Comparison of ENCODE assay signal across 23 cellular contexts in the genomic region with DNA sequence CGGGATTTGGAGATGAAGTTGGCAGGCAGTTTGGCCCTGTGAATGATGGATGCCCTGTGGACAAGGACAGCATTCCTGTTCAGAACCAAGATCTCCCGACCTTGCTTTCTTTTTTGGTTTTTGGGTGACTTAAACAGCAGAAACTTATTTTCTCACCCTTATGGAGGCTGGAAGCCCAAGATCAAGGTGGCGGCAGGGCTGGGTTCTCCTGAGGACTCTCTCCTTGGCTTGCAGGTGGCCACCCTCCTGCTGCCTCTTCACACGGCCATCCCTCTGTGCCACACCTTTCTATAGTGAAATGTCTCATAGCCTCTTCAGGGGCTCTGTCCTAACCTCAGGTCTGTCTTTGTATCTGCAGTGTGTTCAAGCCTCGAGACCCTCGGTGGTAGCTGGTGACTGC. TPM values are rescaled to one million over a fixed set of nuclear protein-coding genes. Genes with fewer than 3 reads are reported as not detected.
DNase-seq lines count a peak whose midpoint lies in the region; ATAC-seq and TF ChIP-seq lines count a peak whose summit lies in the region.
"Had no signal": no experiment of that assay in that cellular context is flagged by ENCODE, and none has a peak within 500 bp of the region (broad histone marks: within the 10 kb centered on the region; RNA-seq: fewer than 3 reads in every experiment).

No MANE protein-coding gene starts in this region.

- no peak overlapping the region for H3K27ac ChIP-seq in HEK293 (ENCODE audit: extremely low read depth, low read depth, low read length)
- H3K27ac ChIP-seq: 22Rv1; A549; BLaER1 treated with 17β-estradiol and CSF1 and Interleukin-3, amounts not matched to agents 10 nM and 100 nM; C4-2B had no signal

- peaks cover 3 to 90% of the 10 kb centered on the region in 2 experiments; a peak in 2 of 3 replicates for H3K36me3 ChIP-seq in HEK293 (ENCODE audit: control insufficient read depth in 2 of 2, insufficient read depth in 1 of 2, low read length in 2 of 2)

- no peak for DNase-seq in central memory CD8-positive, alpha-beta T cell (ENCODE audit: low spot score in 2 of 2)
- DNase-seq in islet precursor cell: peak; percentile 10
- DNase-seq in posterior vena cava (ENCODE audit: low spot score): peak; percentile 19
- DNase-seq in stimulated activated CD4-positive, alpha-beta T cell treated with anti-CD3 and anti-CD28 coated beads, Interleukin-15, amount 100 ng/mL, for 24 hours: no peak
- DNase-seq in SK-N-DZ (ENCODE audit: low spot score): no peak
- DNase-seq: AML-193; Caco-2; Calu3; CD4-positive, alpha-beta T cell; CD8-positive, alpha-beta T cell; DMS79 treated with DMSO at 0.1 percent for 48 hours; GDM1 had no signal

- H3K27ac Mint-ChIP-seq in central memory CD8-positive, alpha-beta T cell (ENCODE audit: low read depth): peak overlapping the region; percentile 74
- H3K27ac Mint-ChIP-seq: B cell; CD4-positive, alpha-beta T cell; CD8-positive, alpha-beta T cell had no signal

- H3K4me1 ChIP-seq in HEK293 (ENCODE audit: control insufficient read depth, insufficient read depth, low read length): no peaks in the 10 kb centered on the region
- H3K4me1 ChIP-seq: A549, Caco-2 had no signal

- H3K4me3 ChIP-seq in HEK293 (ENCODE audit: low read depth, low read length): no peak overlapping the region
- H3K4me3 ChIP-seq: A549; BLaER1 treated with 17β-estradiol and CSF1 and Interleukin-3, amounts not matched to agents 10 nM and 100 nM; GM12878 had no signal

- no peaks in the 10 kb centered on the region for H3K9me3 ChIP-seq in HEK293 (ENCODE audit: control insufficient read depth, insufficient read depth, low read depth, low read length)
- H3K9me3 ChIP-seq: A549, Caco-2 had no signal

- intact Hi-C loops in posterior vena cava (cut with DNase I): no loop called here

- H3K4me3 Mint-ChIP-seq in central memory CD8-positive, alpha-beta T cell: no peak overlapping the region
- H3K4me3 Mint-ChIP-seq: B cell; CD4-positive, alpha-beta T cell; CD8-positive, alpha-beta T cell had no signal

- no peak for TF ChIP-seq CTCF in HEK293 (tag by site-specific recombination; IDR thresholded peaks at IDR 0.05)

- H3K36me3 Mint-ChIP-seq in central memory CD8-positive, alpha-beta T cell (ENCODE audit: insufficient read depth): peaks cover 56% of the 10 kb centered on the region

- H3K9me3 Mint-ChIP-seq in central memory CD8-positive, alpha-beta T cell: no peaks in the 10 kb centered on the region
- H3K9me3 Mint-ChIP-seq: CD4-positive, alpha-beta T cell; CD8-positive, alpha-beta T cell had no signal

- no peak for ATAC-seq in central memory CD8-positive, alpha-beta T cell (replicated peaks; ENCODE audit: extremely low read depth, poor library complexity, severe bottlenecking)
- ATAC-seq in HG02973 (IDR thresholded peaks at IDR 0.05; ENCODE audit: unreplicated experiment): no peak
- ATAC-seq: A549; CD8-positive, alpha-beta T cell; GM12878 had no signal

- no peaks in the 10 kb centered on the region for H3K27me3 Mint-ChIP-seq in central memory CD8-positive, alpha-beta T cell
- H3K27me3 Mint-ChIP-seq: B cell; CD4-positive, alpha-beta T cell had no signal

- H3K4me1 Mint-ChIP-seq in central memory CD8-positive, alpha-beta T cell: no peaks in the 10 kb centered on the region
- H3K4me1 Mint-ChIP-seq: B cell had no signal

- CTCF ChIA-PET in HEK293 (lab: Yijun Ruan, JAX): interaction anchor here (0.8 kb wide), 1 partner anchor 13 kb away, joined by 3 read pairs; no protein-coding TSS in a partner anchor

- POLR2A ChIA-PET in HEK293 (lab: Yijun Ruan, JAX): no interaction called here

TF ChIP-seq in HEK293, 187 proteins besides CTCF, POLR2A, EP300 and RAD21:
- TF ChIP-seq, protein P1, sequence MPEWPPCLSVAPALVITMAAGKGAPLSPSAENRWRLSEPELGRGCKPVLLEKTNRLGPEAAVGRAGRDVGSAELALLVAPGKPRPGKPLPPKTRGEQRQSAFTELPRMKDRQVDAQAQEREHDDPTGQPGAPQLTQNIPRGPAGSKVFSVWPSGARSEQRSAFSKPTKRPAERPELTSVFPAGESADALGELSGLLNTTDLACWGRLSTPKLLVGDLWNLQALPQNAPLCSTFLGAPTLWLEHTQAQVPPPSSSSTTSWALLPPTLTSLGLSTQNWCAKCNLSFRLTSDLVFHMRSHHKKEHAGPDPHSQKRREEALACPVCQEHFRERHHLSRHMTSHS (tag by site-specific recombination; IDR thresholded peaks at IDR 0.05): no peak
- TF ChIP-seq ZNF548 (tag by site-specific recombination; IDR thresholded peaks at IDR 0.05): peak; percentile 96

RNA-seq across cellular contexts. Expression of gene ZNF333, which starts 14.0 kb away (rescaled TPM):
- total RNA-seq in posterior vena cava: 10 to 100 TPM; 17.5 to 20.3 TPM
- 13.9 and 17.7 TPM in 2 replicates for polyA plus RNA-seq in SK-N-DZ (2014; cell fraction: cytosol; rRNA removed)
- 51.7 and 53.3 TPM in 2 replicates for polyA plus RNA-seq in SK-N-DZ (2014; cell fraction: nucleus; rRNA removed)

RNA-seq across cellular contexts. Expression of gene ADGRE3, which starts 29.2 kb away (rescaled TPM):
- total RNA-seq in posterior vena cava: under 1 TPM in 1 of 2 donors, not detected in 1; 0.23 TPM
- polyA plus RNA-seq in SK-N-DZ (2014; cell fraction: cytosol; rRNA removed): not detected in 2 replicates
- polyA plus RNA-seq in SK-N-DZ (2014; cell fraction: nucleus; rRNA removed): not detected in 2 replicates
- total RNA-seq: A172; Caco-2; Calu3; CD4-positive, alpha-beta T cell; CD8-positive, alpha-beta T cell; G401; GM12878 had no signal
- polyA plus RNA-seq: A549, BJ had no signal

Comparison
In these comparisons a context has a peak if more than half of its experiments do, and no peak if none do; other contexts are left out.
1. DNase-seq: peak in islet precursor cell (single experiment) and posterior vena cava (single experiment); none in central memory CD8-positive, alpha-beta T cell (0 of 2), stimulated activated CD4-positive, alpha-beta T cell treated with anti-CD3 and anti-CD28 coated beads, Interleukin-15, amount 100 ng/mL, for 24 hours (single experiment) and SK-N-DZ (single experiment).